In genomic region chr11:72720047-72720446, GRCh38 we compare ENCODE assay signal across 1 cellular context.
TF ChIP-seq lines count a peak whose summit lies in the region.

No MANE protein-coding gene starts in this region.

TF ChIP-seq in SK-N-SH, 30 proteins besides CTCF, POLR2A, EP300 and RAD21 (continued from another document):
- TF ChIP-seq SIN3A (IDR thresholded peaks at IDR 0.05; ENCODE audit: borderline replicate concordance, low read depth, low read length) (no peak), REST (IDR thresholded peaks at IDR 0.05; ENCODE audit: low read depth, low read length) (no peak), YY1 (IDR thresholded peaks at IDR 0.05; ENCODE audit: low read depth) (no peak), TAF1 (IDR thresholded peaks at IDR 0.05; ENCODE audit: borderline replicate concordance, low read depth, low read length) (no peak), GABPA (IDR thresholded peaks at IDR 0.05; ENCODE audit: low read depth) (no peak), RCOR1 (IDR thresholded peaks at IDR 0.05; ENCODE audit: low read length) (no peak), JUND (IDR thresholded peaks at IDR 0.05) (no peak), RFX5 (IDR thresholded peaks at IDR 0.05; ENCODE audit: low read length) (no peak), GATA2 (CRISPR knock-in tag; IDR thresholded peaks at IDR 0.05) (no peak)
TF ChIP-seq in SK-N-SH: peak in this region for 0.
